In genomic region chr6:129501401-129502051, GRCh38 we compare ENCODE assay signal across 8 cellular contexts.
A peak's percentile ranks its signal among the peaks of the same experiment; 100 is the strongest.
DNase-seq lines count a peak whose midpoint lies in the region; ATAC-seq and TF ChIP-seq lines count a peak whose summit lies in the region.

No MANE protein-coding gene starts in this region.

- H3K27me3 ChIP-seq in mammary epithelial cell (ENCODE audit: insufficient read depth, low read length): no peaks in the 10 kb centered on the region
- H3K27me3 ChIP-seq in lower lobe of right lung (ENCODE audit: low read depth): no peaks in the 10 kb centered on the region
- H3K27me3 ChIP-seq in upper lobe of right lung: no peaks in the 10 kb centered on the region

- in situ Hi-C loops in mammary epithelial cell (cut with MboI; ENCODE audit: low sequenced_read_pairs in 2 of 2): loop anchor here in 1 of 2 donors (10.0 kb wide), 1 partner anchor 63 kb away; no protein-coding TSS in a partner anchor

- intact Hi-C loops in mammary epithelial cell (cut with micrococcal nuclease): loop anchor here (2.0 to 5.0 kb wide), 2 partner anchors 166 to 519 kb away; no protein-coding TSS in a partner anchor
- intact Hi-C loops in lower lobe of right lung (cut with DNase I): no loop called here
- intact Hi-C loops in upper lobe of right lung (cut with DNase I): no loop called here

- 21% methylated on average over 5 of the region's 5 CpGs for WGBS in mammary epithelial cell (ENCODE audit: low coverage, missing lambda C conversion rate)

- H2AFZ ChIP-seq in mammary epithelial cell (ENCODE audit: low read depth, low read length): peak overlapping the region; percentile 60

- TF ChIP-seq CTCF in mammary epithelial cell (conservative IDR thresholded peaks at IDR 0.05 in 1 of 2, IDR thresholded peaks at IDR 0.05 in 1 of 2; ENCODE audit: extremely low read depth in 1 of 2, insufficient read depth in 1 of 2, low read depth in 1 of 2, low read length in 2 of 2) (no peak), lower lobe of right lung (IDR thresholded peaks at IDR 0.05) (no peak), upper lobe of right lung (IDR thresholded peaks at IDR 0.05) (no peak)

- H4K20me1 ChIP-seq in mammary epithelial cell (ENCODE audit: insufficient read depth, low read length): no peaks in the 10 kb centered on the region

- H3K4me1 ChIP-seq in mammary epithelial cell (ENCODE audit: insufficient read depth, low read length): peaks cover 63% of the 10 kb centered on the region
- H3K4me1 ChIP-seq in lower lobe of right lung: peaks cover 18% of the 10 kb centered on the region
- peaks cover 22% of the 10 kb centered on the region for H3K4me1 ChIP-seq in upper lobe of right lung

- peak overlapping the region; percentile 72 for H3K4me2 ChIP-seq in mammary epithelial cell (ENCODE audit: insufficient read depth, low read depth, low read length)

- ATAC-seq in lower lobe of right lung: peak; percentile 78 to 85
- peak; percentile 89 for ATAC-seq in upper lobe of right lung

- no peaks in the 10 kb centered on the region for H3K36me3 ChIP-seq in mammary epithelial cell (ENCODE audit: insufficient read depth, low read length)
- H3K36me3 ChIP-seq in lower lobe of right lung: peaks cover 20% of the 10 kb centered on the region
- peaks cover 5% of the 10 kb centered on the region for H3K36me3 ChIP-seq in upper lobe of right lung

- H3K79me2 ChIP-seq in mammary epithelial cell (ENCODE audit: insufficient read depth, low read length): no peaks in the 10 kb centered on the region

- H3K27ac ChIP-seq in mammary epithelial cell (ENCODE audit: insufficient read depth, low read depth, low read length) (peak overlapping the region; percentile 90), lower lobe of right lung (no peak overlapping the region), upper lobe of right lung (no peak overlapping the region)

- DNase-seq in activated CD4-positive, alpha-beta T cell treated with anti-CD3 and anti-CD28 coated beads for 48 hours: peak; percentile 37
- no peak for DNase-seq in activated CD4-positive, alpha-beta T cell treated with anti-CD3 and anti-CD28 coated beads, Interleukin-2, amount 50 U/mL, for 1 hour
- peak; percentile 52 for DNase-seq in NOMO-1 treated with DMSO at 0.1 percent for 48 hours (lab: John Stamatoyannopoulos, UW; ENCODE audit: unreplicated experiment)
- peak; percentile 98 for DNase-seq in mammary epithelial cell
- DNase-seq in lower lobe of right lung: peak; percentile 52
- peak; percentile 74 for DNase-seq in upper lobe of right lung
- no peak for DNase-seq in NAMALWA (ENCODE audit: low spot score)
- no peak for DNase-seq in effector CD4-positive, alpha-beta T cell

- no peaks in the 10 kb centered on the region for H3K9me3 ChIP-seq in mammary epithelial cell (replicated peaks; ENCODE audit: insufficient read depth, low read length)
- no peaks in the 10 kb centered on the region for H3K9me3 ChIP-seq in lower lobe of right lung
- no peaks in the 10 kb centered on the region for H3K9me3 ChIP-seq in upper lobe of right lung

- dilution Hi-C loops in mammary epithelial cell (cut with HindIII; ENCODE audit: low sequenced_read_pairs): no loop called here

- CTCF ChIA-PET in mammary epithelial cell (lab: Charles Lee; ENCODE audit: low non-redundant PET): interaction anchor here (1.0 to 1.2 kb wide), 2 partner anchors 66 to 89 kb away, joined by 4 to 6 read pairs; no protein-coding TSS in a partner anchor

- BruUV-seq in mammary epithelial cell (replicated peaks; lab: Mats Ljungman, UMichigan): TSS peak; percentile 15

- H3K9ac ChIP-seq in mammary epithelial cell (ENCODE audit: insufficient read depth, low read length): peak overlapping the region; percentile 23

- H3K4me3 ChIP-seq in mammary epithelial cell (replicated peaks in 1 of 3; ENCODE audit: insufficient read depth in 1 of 3, low read depth in 2 of 3, low read length in 3 of 3) (peak overlapping the region in 1 of 3 experiments; percentile 3), lower lobe of right lung (no peak overlapping the region), upper lobe of right lung (no peak overlapping the region)

Comparison
In these comparisons a context has a peak if more than half of its experiments do, and no peak if none do; other contexts are left out.
1. DNase-seq: peak in activated CD4-positive, alpha-beta T cell treated with anti-CD3 and anti-CD28 coated beads for 48 hours (single experiment), NOMO-1 treated with DMSO at 0.1 percent for 48 hours (single experiment), mammary epithelial cell (single experiment), lower lobe of right lung (single experiment) and upper lobe of right lung (single experiment); none in activated CD4-positive, alpha-beta T cell treated with anti-CD3 and anti-CD28 coated beads, Interleukin-2, amount 50 U/mL, for 1 hour (single experiment), NAMALWA (single experiment) and effector CD4-positive, alpha-beta T cell (single experiment).